22 cellular contexts compared by ENCODE assay signal in genomic region chr7:143269254-143269653, GRCh38. TPM values are rescaled to one million over a fixed set of nuclear protein-coding genes. Genes with fewer than 3 reads are reported as not detected.
A peak's percentile ranks its signal among the peaks of the same experiment; 100 is the strongest.
DNase-seq lines count a peak whose midpoint lies in the region; ATAC-seq and TF ChIP-seq lines count a peak whose summit lies in the region.
"Had no signal": no experiment of that assay in that cellular context is flagged by ENCODE, and none has a peak within 500 bp of the region (broad histone marks: within the 10 kb centered on the region; RNA-seq: fewer than 3 reads in every experiment).

No MANE protein-coding gene starts in this region.

- peaks cover 50% of the 10 kb centered on the region for H3K4me1 Mint-ChIP-seq in activated CD4-positive, alpha-beta T cell treated with anti-CD3 and anti-CD28 coated beads, Interleukin-2, amount 10 ng/mL, durations not matched to agents 24 days and 14 days
- peaks cover 22 to 58% (median 41%) of the 10 kb centered on the region in 3 donors for H3K4me1 Mint-ChIP-seq in CD8-positive, alpha-beta memory T cell
- peaks cover 10% of the 10 kb centered on the region for H3K4me1 Mint-ChIP-seq in nephron

- no peak for ATAC-seq in left cardiac atrium
- ATAC-seq: sciatic nerve had no signal

- peak; percentile 48 for DNase-seq in activated CD4-positive, alpha-beta T cell treated with anti-CD3 and anti-CD28 coated beads, Interleukin-2, amount 10 ng/mL, durations not matched to agents 24 days and 14 days
- DNase-seq in activated CD4-positive, alpha-beta T cell treated with anti-CD3 and anti-CD28 coated beads for 48 hours, result no peak
- DNase-seq in CD8-positive, alpha-beta memory T cell, result no peak
- DNase-seq in colonic mucosa (peak; percentile 82), left cardiac atrium (no peak), cerebellar cortex (ENCODE audit: low spot score) (no peak), NCI-H524 treated with DMSO at 0.1 percent for 48 hours (lab: John Stamatoyannopoulos, UW) (no peak)
- DNase-seq: activated CD4-positive, CD25-positive, alpha-beta regulatory T cell treated with anti-CD3 and anti-CD28 coated beads, Interleukin-2, amount 50 U/mL, for 72 hours; IMR-90; NCI-H1436 treated with DMSO at 0.1 percent for 48 hours; RPMI8226 had no signal

- H3K4me3 ChIP-seq in CD8-positive, alpha-beta memory T cell (ENCODE audit: low read length), result no peak overlapping the region
- no peak overlapping the region for H3K4me3 ChIP-seq in colonic mucosa
- H3K4me3 ChIP-seq: breast epithelium, coronary artery, SK-N-MC had no signal

- H3K36me3 ChIP-seq in CD8-positive, alpha-beta memory T cell (ENCODE audit: insufficient read depth, low read length), result peaks cover 26% of the 10 kb centered on the region
- H3K36me3 ChIP-seq in colonic mucosa, result no peaks in the 10 kb centered on the region
- H3K36me3 ChIP-seq: breast epithelium had no signal

- no peaks in the 10 kb centered on the region for H3K9me3 Mint-ChIP-seq in activated CD4-positive, alpha-beta T cell treated with anti-CD3 and anti-CD28 coated beads, Interleukin-2, amount 10 ng/mL, durations not matched to agents 24 days and 14 days
- H3K9me3 Mint-ChIP-seq in CD8-positive, alpha-beta memory T cell, result no peaks in the 10 kb centered on the region
- H3K9me3 Mint-ChIP-seq in nephron, result no peaks in the 10 kb centered on the region
- H3K9me3 Mint-ChIP-seq: activated T-helper 2 cell treated with anti-CD3 and anti-CD28 coated beads, Interferon-gamma antibody, Interleukin-2, Interleukin-4, amounts not matched to agents 10 μg/mL and 5 μg/mL and 100 μg/mL, durations not matched to agents 14 hours and 24 hours and 36 hours had no signal

- H3K27me3 ChIP-seq in CD8-positive, alpha-beta memory T cell (ENCODE audit: insufficient read depth, low read length, poor library complexity, severe bottlenecking), result no peaks in the 10 kb centered on the region
- no peaks in the 10 kb centered on the region for H3K27me3 ChIP-seq in colonic mucosa
- H3K27me3 ChIP-seq: breast epithelium had no signal

- POLR2A ChIA-PET in CD8-positive, alpha-beta memory T cell (lab: Charles Lee), result interaction anchor here (1.5 kb wide), 1 partner anchor 10 kb away, joined by 3 read pairs; no protein-coding TSS in a partner anchor

- CTCF ChIA-PET in CD8-positive, alpha-beta memory T cell (lab: Charles Lee), result interaction anchor here (1.1 to 1.7 kb wide), 3 partner anchors 11 to 148 kb away, joined by 4 to 5 read pairs (median 4); no protein-coding TSS in a partner anchor

- H3K27ac ChIP-seq in CD8-positive, alpha-beta memory T cell (ENCODE audit: low read depth, low read length), result peak overlapping the region; percentile 2
- peak overlapping the region; percentile 39 for H3K27ac ChIP-seq in colonic mucosa
- H3K27ac ChIP-seq: C4-2B, coronary artery, SK-N-MC had no signal

- TF ChIP-seq CTCF in colonic mucosa (IDR thresholded peaks at IDR 0.05) (no peak), nephron (IDR thresholded peaks at IDR 0.05; ENCODE audit: unreplicated experiment in 3 of 3) (no peak)

- H3K4me3 Mint-ChIP-seq in activated CD4-positive, alpha-beta T cell treated with anti-CD3 and anti-CD28 coated beads, Interleukin-2, amount 10 ng/mL, durations not matched to agents 24 days and 14 days, result no peak overlapping the region
- H3K4me3 Mint-ChIP-seq in CD8-positive, alpha-beta memory T cell, result no peak overlapping the region
- H3K4me3 Mint-ChIP-seq in nephron, result no peak overlapping the region

- no peaks in the 10 kb centered on the region for H3K27me3 Mint-ChIP-seq in activated CD4-positive, alpha-beta T cell treated with anti-CD3 and anti-CD28 coated beads, Interleukin-2, amount 10 ng/mL, durations not matched to agents 24 days and 14 days
- no peaks in the 10 kb centered on the region for H3K27me3 Mint-ChIP-seq in CD8-positive, alpha-beta memory T cell
- H3K27me3 Mint-ChIP-seq in nephron (ENCODE audit: low read depth), result no peaks in the 10 kb centered on the region

- peaks cover 70% of the 10 kb centered on the region for H3K36me3 Mint-ChIP-seq in activated CD4-positive, alpha-beta T cell treated with anti-CD3 and anti-CD28 coated beads, Interleukin-2, amount 10 ng/mL, durations not matched to agents 24 days and 14 days (ENCODE audit: low read depth)
- peaks cover 0 to 62% (median 21%) of the 10 kb centered on the region in 3 donors for H3K36me3 Mint-ChIP-seq in CD8-positive, alpha-beta memory T cell
- peaks cover 40% of the 10 kb centered on the region for H3K36me3 Mint-ChIP-seq in nephron (ENCODE audit: low read depth)

- H3K9me3 ChIP-seq in CD8-positive, alpha-beta memory T cell (ENCODE audit: low read length), result no peaks in the 10 kb centered on the region
- no peaks in the 10 kb centered on the region for H3K9me3 ChIP-seq in colonic mucosa
- H3K9me3 ChIP-seq: breast epithelium had no signal

- H3K4me1 ChIP-seq in CD8-positive, alpha-beta memory T cell (ENCODE audit: insufficient read depth, low read length), result peaks cover 15% of the 10 kb centered on the region
- peaks cover 13% of the 10 kb centered on the region for H3K4me1 ChIP-seq in colonic mucosa

- intact Hi-C loops in activated CD4-positive, alpha-beta T cell treated with anti-CD3 and anti-CD28 coated beads, Interleukin-2, amount 10 ng/mL, durations not matched to agents 24 days and 14 days (cut with micrococcal nuclease), result no loop called here
- intact Hi-C loops in colonic mucosa (cut with DNase I) (loop anchor here (10.0 kb wide), 1 partner anchor 116 kb away; the partner anchor contains the start of gene ZYX), left cardiac atrium (cut with DNase I) (no loop called here)

- peak overlapping the region in 1 of 2 donors; percentile 49 for H3K9ac ChIP-seq in colonic mucosa (ENCODE audit: low read depth in 2 of 2, low read length in 2 of 2)

- peak overlapping the region; percentile 53 for H3K27ac Mint-ChIP-seq in activated CD4-positive, alpha-beta T cell treated with anti-CD3 and anti-CD28 coated beads, Interleukin-2, amount 10 ng/mL, durations not matched to agents 24 days and 14 days
- H3K27ac Mint-ChIP-seq in CD8-positive, alpha-beta memory T cell, result peak overlapping the region in 7 of 8 donors; percentile 9 to 84 (median 52)
- H3K27ac Mint-ChIP-seq in nephron, result peak overlapping the region; percentile 38 to 79 (median 76)

RNA-seq across cellular contexts. Expression of gene GSTK1, which starts 6.0 kb away (rescaled TPM):
- total RNA-seq in activated CD4-positive, alpha-beta T cell treated with anti-CD3 and anti-CD28 coated beads, Interleukin-2, amount 10 ng/mL, durations not matched to agents 24 days and 14 days, result 138 and 142 TPM in 2 replicates
- total RNA-seq in CD8-positive, alpha-beta memory T cell, result 100 to 1,000 TPM; 147 to 151 TPM
- 532 TPM for polyA plus RNA-seq in CD8-positive, alpha-beta memory T cell
- 100 to 1,000 TPM; 210 to 272 TPM for total RNA-seq in colonic mucosa
- total RNA-seq in left cardiac atrium, result 100 to 1,000 TPM; 185 to 195 TPM

RNA-seq across cellular contexts. Expression of gene TMEM139, which starts 15.5 kb away (rescaled TPM):
- total RNA-seq in activated CD4-positive, alpha-beta T cell treated with anti-CD3 and anti-CD28 coated beads, Interleukin-2, amount 10 ng/mL, durations not matched to agents 24 days and 14 days, result 0.38 and 0.42 TPM in 2 replicates
- total RNA-seq in CD8-positive, alpha-beta memory T cell, result under 1 TPM; 0.84 to 0.90 TPM
- 0.87 TPM for polyA plus RNA-seq in CD8-positive, alpha-beta memory T cell
- total RNA-seq in colonic mucosa (10 to 100 TPM; 18.4 to 27.2 TPM), left cardiac atrium (1 to 10 TPM; 2.3 to 4.1 TPM)
- total RNA-seq: IMR-90 had no signal

RNA-seq across cellular contexts. Expression of gene CASP2, which starts 18.9 kb away (rescaled TPM):
- 99.1 and 110 TPM in 2 replicates for total RNA-seq in activated CD4-positive, alpha-beta T cell treated with anti-CD3 and anti-CD28 coated beads, Interleukin-2, amount 10 ng/mL, durations not matched to agents 24 days and 14 days
- 100 to 1,000 TPM; 105 to 107 TPM for total RNA-seq in CD8-positive, alpha-beta memory T cell
- 23.0 TPM for polyA plus RNA-seq in CD8-positive, alpha-beta memory T cell
- total RNA-seq in colonic mucosa, result 10 to 100 TPM; 33.9 to 47.0 TPM
- total RNA-seq in left cardiac atrium, result 10 to 100 TPM in 1 of 2 donors, 1 to 10 TPM in 1; 8.0 to 12.4 TPM

RNA-seq across cellular contexts. Expression of gene CLCN1, which starts 46.7 kb away (rescaled TPM):
- not detected in 2 replicates for total RNA-seq in activated CD4-positive, alpha-beta T cell treated with anti-CD3 and anti-CD28 coated beads, Interleukin-2, amount 10 ng/mL, durations not matched to agents 24 days and 14 days
- total RNA-seq in CD8-positive, alpha-beta memory T cell, result under 1 TPM in 1 of 2 experiments, not detected in 1; 0.11 TPM
- polyA plus RNA-seq in CD8-positive, alpha-beta memory T cell, result not detected
- not detected for total RNA-seq in colonic mucosa
- not detected for total RNA-seq in left cardiac atrium
- total RNA-seq: activated T-helper 2 cell treated with anti-CD3 and anti-CD28 coated beads, Interferon-gamma antibody, Interleukin-2, Interleukin-4, amounts not matched to agents 10 μg/mL and 5 μg/mL and 100 μg/mL, durations not matched to agents 14 hours and 24 hours and 36 hours; IMR-90; MCF 10A; sciatic nerve had no signal
- polyA plus RNA-seq: IMR-90, keratinocyte had no signal

RNA-seq across cellular contexts. Expression of gene TAS2R40, which starts 47.4 kb away (rescaled TPM):
- not detected in 2 replicates for total RNA-seq in activated CD4-positive, alpha-beta T cell treated with anti-CD3 and anti-CD28 coated beads, Interleukin-2, amount 10 ng/mL, durations not matched to agents 24 days and 14 days
- not detected for total RNA-seq in CD8-positive, alpha-beta memory T cell
- polyA plus RNA-seq in CD8-positive, alpha-beta memory T cell, result not detected
- not detected for total RNA-seq in colonic mucosa
- total RNA-seq in left cardiac atrium, result not detected
- total RNA-seq: activated T-helper 2 cell treated with anti-CD3 and anti-CD28 coated beads, Interferon-gamma antibody, Interleukin-2, Interleukin-4, amounts not matched to agents 10 μg/mL and 5 μg/mL and 100 μg/mL, durations not matched to agents 14 hours and 24 hours and 36 hours; breast epithelium; IMR-90; MCF 10A; sciatic nerve; subcutaneous adipose tissue; ureter had no signal
- polyA plus RNA-seq: IMR-90, keratinocyte had no signal

Comparison
In these comparisons a context has a peak if more than half of its experiments do, and no peak if none do; other contexts are left out.
1. DNase-seq: peak in activated CD4-positive, alpha-beta T cell treated with anti-CD3 and anti-CD28 coated beads, Interleukin-2, amount 10 ng/mL, durations not matched to agents 24 days and 14 days (single experiment) and colonic mucosa (single experiment); none in activated CD4-positive, alpha-beta T cell treated with anti-CD3 and anti-CD28 coated beads for 48 hours (single experiment), CD8-positive, alpha-beta memory T cell (0 of 5), left cardiac atrium (single experiment), cerebellar cortex (single experiment) and NCI-H524 treated with DMSO at 0.1 percent for 48 hours (single experiment).
2. Peak in every context shown above with its lines, with median percentiles within 50 percentile points of each other: H3K27ac Mint-ChIP-seq.